25 cellular contexts compared by ENCODE assay signal in the genomic region with DNA sequence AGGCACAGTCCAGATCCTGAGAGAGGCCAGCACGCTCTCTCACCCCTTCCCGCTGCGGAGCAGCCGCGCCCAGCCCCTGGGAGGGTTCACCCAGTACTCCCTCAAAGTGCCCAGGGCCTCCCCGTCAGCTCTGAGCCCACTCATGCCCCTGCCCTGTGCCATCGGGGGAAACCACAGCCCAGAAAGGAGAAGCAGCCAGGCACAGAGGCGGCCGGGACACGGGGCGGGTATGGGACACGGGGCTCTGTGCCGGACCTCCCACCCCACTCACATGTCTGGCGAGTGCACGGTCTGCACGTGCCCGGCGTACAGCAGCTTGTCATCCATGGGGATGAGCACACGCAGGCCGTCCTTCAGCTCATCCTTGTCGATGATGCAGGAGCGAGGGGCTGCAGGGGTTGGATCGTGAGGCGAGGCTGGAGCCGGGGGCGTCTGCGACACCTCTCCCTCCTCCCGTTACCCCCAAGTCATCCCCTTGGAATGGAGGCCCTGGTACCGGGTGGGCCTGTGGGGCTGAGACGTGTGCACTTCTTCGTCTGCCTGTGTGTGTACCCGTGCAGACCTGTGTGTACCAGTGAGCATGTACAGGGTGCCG.
"Had no signal": no experiment of that assay in that cellular context is flagged by ENCODE, and none has a peak within 500 bp of the region (broad histone marks: within the 10 kb centered on the region; RNA-seq: fewer than 3 reads in every experiment).

No MANE protein-coding gene starts in this region.

- H3K27me3 ChIP-seq: breast epithelium, esophagus squamous epithelium, left lung, sigmoid colon had no signal

- H3K4me3 ChIP-seq: breast epithelium, esophagus squamous epithelium, left lung, lower lobe of right lung, sigmoid colon had no signal

- H3K4me1 ChIP-seq: breast epithelium, esophagus squamous epithelium, left lung, lower lobe of right lung, sigmoid colon had no signal

- ATAC-seq: activated CD4-positive, alpha-beta T cell treated with anti-CD3 and anti-CD28 coated beads for 36 hours; activated naive CD4-positive, alpha-beta T cell treated with anti-CD3 and anti-CD28 coated beads, Interleukin-2, amount 50 U/mL, for 72 hours; activated T-cell treated with anti-CD3 and anti-CD28 coated beads, Interleukin-2, amount 50 U/mL, for 72 hours; left lung; naive thymus-derived CD8-positive, alpha-beta T cell had no signal

- H3K27ac Mint-ChIP-seq: activated CD4-positive, alpha-beta T cell treated with anti-CD3 and anti-CD28 coated beads for 36 hours; activated naive CD4-positive, alpha-beta T cell treated with anti-CD3 and anti-CD28 coated beads, Interleukin-2, amount 50 U/mL, for 72 hours; activated T-cell treated with anti-CD3 and anti-CD28 coated beads, Interleukin-2, amount 50 U/mL, for 72 hours; progenitor cell of endocrine pancreas; type B pancreatic cell had no signal

- H3K27ac ChIP-seq: breast epithelium, epithelial cell of prostate, esophagus squamous epithelium, left lung, lower lobe of right lung, sigmoid colon had no signal

- H3K27me3 Mint-ChIP-seq: activated CD4-positive, alpha-beta T cell treated with anti-CD3 and anti-CD28 coated beads for 36 hours; naive thymus-derived CD8-positive, alpha-beta T cell; progenitor cell of endocrine pancreas; type B pancreatic cell had no signal

- DNase-seq: activated CD4-positive, alpha-beta T cell treated with anti-CD3 and anti-CD28 coated beads for 36 hours; activated CD4-positive, alpha-beta T cell treated with anti-CD3 and anti-CD28 coated beads, Interleukin-2, amount 50 U/mL, for 4 hours; activated CD4-positive, CD25-positive, alpha-beta regulatory T cell; activated naive CD4-positive, alpha-beta T cell; activated T-cell treated with anti-CD3 and anti-CD28 coated beads for 4 hours; activated T-cell treated with anti-CD3 and anti-CD28 coated beads, Interleukin-2, amount 50 U/mL, for 72 hours; central memory CD4-positive, alpha-beta T cell; dermis blood vessel endothelial cell; effector CD4-positive, alpha-beta T cell; esophagus squamous epithelium; foreskin melanocyte; kidney glomerular epithelial cell; lower lobe of right lung; mesenchymal stem cell; naive thymus-derived CD8-positive, alpha-beta T cell; sigmoid colon; small intestine; stimulated activated CD4-positive, alpha-beta T cell treated with anti-CD3 and anti-CD28 coated beads, Interleukin-1b, Interleukin-23, amount 100 ng/mL, for 48 hours; stimulated activated naive CD4-positive, alpha-beta T cell treated with Interleukin-2 at 50 U/mL for 16 hours had no signal

- H3K4me3 Mint-ChIP-seq: activated CD4-positive, alpha-beta T cell treated with anti-CD3 and anti-CD28 coated beads for 36 hours; activated T-cell treated with anti-CD3 and anti-CD28 coated beads, Interleukin-2, amount 50 U/mL, for 72 hours; naive thymus-derived CD8-positive, alpha-beta T cell; type B pancreatic cell had no signal

- H3K36me3 ChIP-seq: breast epithelium had no signal

- H3K4me1 Mint-ChIP-seq: activated CD4-positive, alpha-beta T cell treated with anti-CD3 and anti-CD28 coated beads for 36 hours; naive thymus-derived CD8-positive, alpha-beta T cell had no signal
